7 cellular contexts compared by ENCODE assay signal in the genomic region with DNA sequence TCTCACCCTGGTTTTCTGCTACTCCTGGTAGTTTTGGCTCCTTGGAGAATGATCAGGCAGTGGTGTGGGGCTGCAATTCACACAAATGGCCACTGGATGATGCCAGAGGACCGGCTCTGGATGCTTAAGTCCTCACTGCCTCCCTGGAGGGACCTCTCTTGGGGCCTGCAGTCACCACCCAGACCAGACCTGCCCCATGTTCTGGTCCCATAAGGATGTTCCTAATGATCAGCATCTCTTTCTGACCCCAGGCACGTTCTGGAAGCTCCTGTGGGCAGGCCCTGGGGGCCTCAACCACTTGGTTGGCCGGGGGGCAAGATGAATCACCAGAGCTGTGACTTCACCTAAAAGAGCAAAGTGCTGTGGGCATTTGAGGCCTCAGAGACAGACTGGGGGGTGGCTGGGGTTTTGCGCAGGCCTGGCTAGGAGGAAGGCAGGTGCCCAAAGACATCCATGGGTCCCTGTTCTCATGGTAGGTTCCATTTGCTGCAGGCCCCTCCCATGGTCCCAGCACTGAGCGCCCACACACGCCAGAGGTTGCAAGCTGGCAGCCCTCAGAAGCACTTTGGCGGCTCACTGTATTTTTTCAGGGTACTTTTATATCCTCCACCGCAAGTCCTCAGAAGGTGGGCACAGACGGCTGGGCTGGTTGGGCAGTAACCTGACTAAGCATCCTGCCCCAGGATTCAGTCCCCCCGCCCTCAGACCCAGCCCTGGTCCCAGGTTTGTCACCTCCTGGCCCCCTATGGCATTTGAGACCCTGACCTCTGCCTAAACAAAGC. TPM values are rescaled to one million over a fixed set of nuclear protein-coding genes. Genes with fewer than 3 reads are reported as not detected.
DNase-seq lines count a peak whose midpoint lies in the region; ATAC-seq, FAIRE-seq and TF ChIP-seq lines count a peak whose summit lies in the region.

No MANE protein-coding gene starts in this region.

- peak; percentile 89 for FAIRE-seq in GM12891 (lab: Jason Lieb, UNC)

- ATAC-seq in GM18505 (IDR thresholded peaks at IDR 0.05; ENCODE audit: unreplicated experiment), result no peak

- no peaks in the 10 kb centered on the region for H3K36me3 ChIP-seq in right atrium auricular region

- H3K4me1 ChIP-seq in right atrium auricular region, result peaks cover 0 to 24% of the 10 kb centered on the region in 2 donors

- TF ChIP-seq CTCF in right atrium auricular region (IDR thresholded peaks at IDR 0.05) (peak; percentile 99), retinal pigment epithelial cell (conservative IDR thresholded peaks at IDR 0.05; ENCODE audit: low read depth, low read length) (peak; percentile 100)

- no peak overlapping the region for H3K27ac ChIP-seq in right atrium auricular region

- no peaks in the 10 kb centered on the region for H3K9me3 ChIP-seq in right atrium auricular region

- no peak for TF ChIP-seq POLR2A in GM12891 (IDR thresholded peaks at IDR 0.05; ENCODE audit: low read depth, low read length)
- TF ChIP-seq POLR2A in GM18505 (IDR thresholded peaks at IDR 0.05; ENCODE audit: borderline replicate concordance, extremely low read depth, insufficient read depth, insufficient read length), result no peak

- no peaks in the 10 kb centered on the region for H3K27me3 ChIP-seq in right atrium auricular region

- DNase-seq in GM12891 (ENCODE audit: insufficient read length, low spot score) (peak; percentile 76), NCI-H146 (lab: John Stamatoyannopoulos, UW) (peak; percentile 82), T-helper 2 cell (peak in 4 of 5 experiments; percentile 39 to 69 (median 50)), anterior cingulate cortex (lab: John Stamatoyannopoulos, UW) (peak in 57 of 58 donors; percentile 8 to 90 (median 71)), right atrium auricular region (ENCODE audit: low spot score) (peak; percentile 89), retinal pigment epithelial cell (ENCODE audit: low read depth) (peak; percentile 29)

- H3K4me3 ChIP-seq in right atrium auricular region (no peak overlapping the region), retinal pigment epithelial cell (ENCODE audit: low read length) (no peak overlapping the region)

TF ChIP-seq in GM12891, 5 proteins besides CTCF, POLR2A, EP300 and RAD21:
- no peak for TF ChIP-seq SPI1 (IDR thresholded peaks at IDR 0.05; ENCODE audit: low read depth, low read length)
- TF ChIP-seq PAX5 (IDR thresholded peaks at IDR 0.05; ENCODE audit: insufficient read depth, low read length, severe bottlenecking), result no peak
- no peak for TF ChIP-seq POLR2AphosphoS5 (IDR thresholded peaks at IDR 0.05; ENCODE audit: low read depth, low read length)
- no peak for TF ChIP-seq TAF1 (IDR thresholded peaks at IDR 0.05; ENCODE audit: low read depth, low read length)
- 0 out of 2 replicates have a peak, but pooled peaks have one; percentile 40 for TF ChIP-seq POU2F2 (IDR thresholded peaks at IDR 0.05; ENCODE audit: low read depth, low read length)

RNA-seq across cellular contexts. Expression of a gene that starts 53.2 kb away (rescaled TPM):
- 3.9 TPM for polyA plus RNA-seq in GM12891 (2012; ENCODE audit: low read depth, missing spikeins)
- total RNA-seq in right atrium auricular region, result 1 to 10 TPM; 4.3 to 6.7 TPM

Comparison
In these comparisons a context has a peak if more than half of its experiments do, and no peak if none do; other contexts are left out.
1. DNase-seq: peak in every context shown above with its lines; median percentile 89 in right atrium auricular region; 82 in NCI-H146; 76 in GM12891; 71 in anterior cingulate cortex; 50 in T-helper 2 cell; 29 in retinal pigment epithelial cell.